In genomic region chr2:218959761-218960195, GRCh38 we compare ENCODE assay signal across 8 cellular contexts. TPM values are rescaled to one million over a fixed set of nuclear protein-coding genes. Genes with fewer than 3 reads are reported as not detected.
DNase-seq lines count a peak whose midpoint lies in the region; ATAC-seq and TF ChIP-seq lines count a peak whose summit lies in the region.

No MANE protein-coding gene starts in this region.

- POLR2A ChIA-PET in Caco-2 (lab: Charles Lee), result interaction anchor here (0.6 kb wide), 1 partner anchor 10 kb away, joined by 3 read pairs; no protein-coding TSS in a partner anchor

- H3K27me3 ChIP-seq in Caco-2 (replicated peaks; ENCODE audit: control insufficient read depth, insufficient read depth, low read length), result peaks cover 5% of the 10 kb centered on the region
- H3K27me3 ChIP-seq in neural progenitor cell, result peaks cover 83% of the 10 kb centered on the region

- H3K9me3 Mint-ChIP-seq in Caco-2 (ENCODE audit: unreplicated experiment), result no peaks in the 10 kb centered on the region
- H3K9me3 Mint-ChIP-seq in central memory CD8-positive, alpha-beta T cell, result no peaks in the 10 kb centered on the region
- H3K9me3 Mint-ChIP-seq in neural progenitor cell, result no peaks in the 10 kb centered on the region
- peaks cover 7% of the 10 kb centered on the region for H3K9me3 Mint-ChIP-seq in activated CD4-positive, alpha-beta T cell treated with anti-CD3 and anti-CD28 coated beads, Interleukin-2, amount 10 ng/mL, durations not matched to agents 24 days and 14 days

- no peak overlapping the region for H3K27ac Mint-ChIP-seq in Caco-2 (ENCODE audit: unreplicated experiment)
- no peak overlapping the region for H3K27ac Mint-ChIP-seq in central memory CD8-positive, alpha-beta T cell (ENCODE audit: low read depth)
- no peak overlapping the region for H3K27ac Mint-ChIP-seq in neural progenitor cell
- no peak overlapping the region for H3K27ac Mint-ChIP-seq in activated CD4-positive, alpha-beta T cell treated with anti-CD3 and anti-CD28 coated beads, Interleukin-2, amount 10 ng/mL, durations not matched to agents 24 days and 14 days

- no peak overlapping the region for H3K9ac ChIP-seq in neural progenitor cell

- H3K9me3 ChIP-seq in Caco-2 (no peaks in the 10 kb centered on the region), neural progenitor cell (ENCODE audit: low read depth) (no peaks in the 10 kb centered on the region)

- H3K36me3 ChIP-seq in Caco-2 (ENCODE audit: control insufficient read depth, insufficient read depth, low read length), result no peaks in the 10 kb centered on the region
- H3K36me3 ChIP-seq in neural progenitor cell, result no peaks in the 10 kb centered on the region

- peak overlapping the region; percentile 75 for H2AFZ ChIP-seq in neural progenitor cell (replicated peaks)

- H3K4me3 Mint-ChIP-seq in Caco-2 (ENCODE audit: unreplicated experiment), result peak overlapping the region; percentile 76
- peak overlapping the region; percentile 67 for H3K4me3 Mint-ChIP-seq in central memory CD8-positive, alpha-beta T cell
- H3K4me3 Mint-ChIP-seq in neural progenitor cell, result no peak overlapping the region
- H3K4me3 Mint-ChIP-seq in activated CD4-positive, alpha-beta T cell treated with anti-CD3 and anti-CD28 coated beads, Interleukin-2, amount 10 ng/mL, durations not matched to agents 24 days and 14 days, result no peak overlapping the region

- no peak for TF ChIP-seq CTCF in Caco-2 (IDR thresholded peaks at IDR 0.05; ENCODE audit: insufficient read depth in 1 of 2, low read depth in 1 of 2, low read length in 1 of 2, severe bottlenecking in 1 of 2, unreplicated experiment in 1 of 2)
- no peak for TF ChIP-seq CTCF in neural progenitor cell (IDR thresholded peaks at IDR 0.05)

- peaks cover 26% of the 10 kb centered on the region for H4K20me1 ChIP-seq in neural progenitor cell (ENCODE audit: low read depth)

- peak overlapping the region; percentile 52 for H3K4me3 ChIP-seq in Caco-2 (ENCODE audit: low read depth, low read length)
- H3K4me3 ChIP-seq in neural progenitor cell, result peak overlapping the region; percentile 64

- H3K79me2 ChIP-seq in neural progenitor cell (ENCODE audit: low read depth), result no peaks in the 10 kb centered on the region

- CTCF ChIA-PET in Caco-2 (lab: Charles Lee), result interaction anchor here (0.9 to 2.3 kb wide), 9 partner anchors 10 to 335 kb away, joined by 3 to 11 read pairs (median 5); no protein-coding TSS in a partner anchor

- peaks cover 16% of the 10 kb centered on the region for H3K4me1 Mint-ChIP-seq in Caco-2 (ENCODE audit: low read depth, unreplicated experiment)
- peaks cover 20% of the 10 kb centered on the region for H3K4me1 Mint-ChIP-seq in central memory CD8-positive, alpha-beta T cell
- peaks cover 44% of the 10 kb centered on the region for H3K4me1 Mint-ChIP-seq in neural progenitor cell
- peaks cover 8% of the 10 kb centered on the region for H3K4me1 Mint-ChIP-seq in activated CD4-positive, alpha-beta T cell treated with anti-CD3 and anti-CD28 coated beads, Interleukin-2, amount 10 ng/mL, durations not matched to agents 24 days and 14 days

- peaks cover 15% of the 10 kb centered on the region for H3F3A ChIP-seq in neural progenitor cell (ENCODE audit: low read depth)

- no TSS peak for BruUV-seq in Caco-2 (replicated peaks; lab: Mats Ljungman, UMichigan)

- H3K27me3 Mint-ChIP-seq in Caco-2 (ENCODE audit: insufficient read depth, unreplicated experiment) (peaks cover 29% of the 10 kb centered on the region), neural progenitor cell (ENCODE audit: insufficient read depth, low read depth) (peaks cover 53% of the 10 kb centered on the region)
- H3K27me3 Mint-ChIP-seq in central memory CD8-positive, alpha-beta T cell, result peaks cover 89% of the 10 kb centered on the region
- H3K27me3 Mint-ChIP-seq in activated CD4-positive, alpha-beta T cell treated with anti-CD3 and anti-CD28 coated beads, Interleukin-2, amount 10 ng/mL, durations not matched to agents 24 days and 14 days, result peaks cover 77% of the 10 kb centered on the region

- intact Hi-C loops in Caco-2 (cut with micrococcal nuclease; ENCODE audit: unreplicated experiment), result loop anchor here (5.0 to 10.0 kb wide), 3 partner anchors 62 to 245 kb away; partner anchors contain the start of gene TTLL4
- intact Hi-C loops in activated CD4-positive, alpha-beta T cell treated with anti-CD3 and anti-CD28 coated beads, Interleukin-2, amount 10 ng/mL, durations not matched to agents 24 days and 14 days (cut with micrococcal nuclease), result loop anchor here (2.0 to 5.0 kb wide), 3 partner anchors 23 to 98 kb away; no protein-coding TSS in a partner anchor

- H3K27ac ChIP-seq in neural progenitor cell, result no peak overlapping the region

- DNase-seq in Caco-2, result no peak
- DNase-seq in central memory CD8-positive, alpha-beta T cell (ENCODE audit: low spot score in 2 of 2), result no peak
- no peak for DNase-seq in neural progenitor cell (ENCODE audit: low spot score)
- DNase-seq in activated CD4-positive, alpha-beta T cell treated with anti-CD3 and anti-CD28 coated beads, Interleukin-2, amount 10 ng/mL, durations not matched to agents 24 days and 14 days, result no peak
- DNase-seq in KBM-7, result no peak
- DNase-seq in central memory CD4-positive, alpha-beta T cell, result no peak

- ATAC-seq in HG03097 (IDR thresholded peaks at IDR 0.05; ENCODE audit: low FRiP score, unreplicated experiment) (peak; percentile 20), GM18907 (IDR thresholded peaks at IDR 0.05; ENCODE audit: unreplicated experiment) (no peak)
- no peak for ATAC-seq in central memory CD8-positive, alpha-beta T cell (replicated peaks; ENCODE audit: extremely low read depth, poor library complexity, severe bottlenecking)

- in situ Hi-C loops in KBM-7 (cut with MboI; ENCODE audit: low pct_unique_long_range_greater_than_20kb, low sequenced_read_pairs), result no loop called here

- H3K36me3 Mint-ChIP-seq in Caco-2 (ENCODE audit: insufficient read depth, unreplicated experiment), result peaks cover 8% of the 10 kb centered on the region
- H3K36me3 Mint-ChIP-seq in central memory CD8-positive, alpha-beta T cell (ENCODE audit: insufficient read depth), result peaks cover 3% of the 10 kb centered on the region
- H3K36me3 Mint-ChIP-seq in neural progenitor cell, result peaks cover 2% of the 10 kb centered on the region
- peaks cover 4% of the 10 kb centered on the region for H3K36me3 Mint-ChIP-seq in activated CD4-positive, alpha-beta T cell treated with anti-CD3 and anti-CD28 coated beads, Interleukin-2, amount 10 ng/mL, durations not matched to agents 24 days and 14 days (ENCODE audit: low read depth)

- H3K4me1 ChIP-seq in Caco-2 (peaks cover 38% of the 10 kb centered on the region), neural progenitor cell (peaks cover 27% of the 10 kb centered on the region)

- peak overlapping the region; percentile 92 for H3K4me2 ChIP-seq in neural progenitor cell

RNA-seq across cellular contexts. Expression of gene CDK5R2, which starts 0.3 kb away (rescaled TPM):
- 0.18 and 0.21 TPM in 2 replicates for total RNA-seq in Caco-2 (2022)
- total RNA-seq in neural progenitor cell (ENCODE audit: low replicate concordance), result 0.09 TPM in 1 of 2 replicates, not detected in the other
- not detected in 2 replicates for total RNA-seq in activated CD4-positive, alpha-beta T cell treated with anti-CD3 and anti-CD28 coated beads, Interleukin-2, amount 10 ng/mL, durations not matched to agents 24 days and 14 days

RNA-seq across cellular contexts. Expression of gene FEV, which starts 25.2 kb away (rescaled TPM):
- total RNA-seq in Caco-2 (2022) (not detected in 2 replicates), neural progenitor cell (ENCODE audit: low replicate concordance) (not detected in 2 replicates)
- total RNA-seq in activated CD4-positive, alpha-beta T cell treated with anti-CD3 and anti-CD28 coated beads, Interleukin-2, amount 10 ng/mL, durations not matched to agents 24 days and 14 days, result not detected in 2 replicates

RNA-seq across cellular contexts. Expression of gene CRYBA2, which starts 33.4 kb away (rescaled TPM):
- total RNA-seq in Caco-2 (2022) (0.59 TPM in 1 of 2 replicates, not detected in the other), neural progenitor cell (ENCODE audit: low replicate concordance) (not detected in 2 replicates)
- total RNA-seq in activated CD4-positive, alpha-beta T cell treated with anti-CD3 and anti-CD28 coated beads, Interleukin-2, amount 10 ng/mL, durations not matched to agents 24 days and 14 days, result not detected in 2 replicates

Comparison
In these comparisons a context has a peak if more than half of its experiments do, and no peak if none do; other contexts are left out.
1. H3K4me3 Mint-ChIP-seq: peak in Caco-2 (single experiment) and central memory CD8-positive, alpha-beta T cell (single experiment); none in neural progenitor cell (single experiment) and activated CD4-positive, alpha-beta T cell treated with anti-CD3 and anti-CD28 coated beads, Interleukin-2, amount 10 ng/mL, durations not matched to agents 24 days and 14 days (single experiment).